Comparison of ENCODE assay signal across 10 cellular contexts in genomic region chr6:3911614-3912336, GRCh38.
DNase-seq lines count a peak whose midpoint lies in the region; ATAC-seq and TF ChIP-seq lines count a peak whose summit lies in the region.
"Had no signal": no experiment of that assay in that cellular context is flagged by ENCODE, and none has a peak within 500 bp of the region (broad histone marks: within the 10 kb centered on the region; RNA-seq: fewer than 3 reads in every experiment).

No MANE protein-coding gene starts in this region.

- no peaks in the 10 kb centered on the region for H3K36me3 ChIP-seq in liver (ENCODE audit: control insufficient read depth in 4 of 4, insufficient read depth in 3 of 4, low read depth in 1 of 4, low read length in 3 of 4)
- H3K36me3 ChIP-seq: colonic mucosa had no signal

- DNase-seq in DMS53 (lab: John Stamatoyannopoulos, UW) (peak; percentile 59), DMS53 treated with DMSO at 0.1 percent for 48 hours (lab: John Stamatoyannopoulos, UW; ENCODE audit: unreplicated experiment) (no peak), type B pancreatic cell (ENCODE audit: extremely low spot score, unreplicated experiment) (no peak), HuH-7 (ENCODE audit: low spot score) (no peak), T-helper 1 cell (no peak)
- DNase-seq in central memory CD8-positive, alpha-beta T cell (ENCODE audit: low spot score in 2 of 2), result no peak
- no peak for DNase-seq in stimulated activated naive CD4-positive, alpha-beta T cell treated with Interleukin-2 at 50 U/mL for 16 hours (lab: John Stamatoyannopoulos, UW)
- DNase-seq: colonic mucosa; stimulated activated CD4-positive, alpha-beta T cell treated with anti-CD3 and anti-CD28 coated beads, Interleukin-15, amount 100 ng/mL, for 24 hours had no signal

- H3K27ac Mint-ChIP-seq in central memory CD8-positive, alpha-beta T cell (ENCODE audit: low read depth), result peak overlapping the region; percentile 21
- H3K27ac Mint-ChIP-seq in type B pancreatic cell, result peak overlapping the region; percentile 68

- H3K27me3 Mint-ChIP-seq in central memory CD8-positive, alpha-beta T cell, result peaks cover 51% of the 10 kb centered on the region
- H3K27me3 Mint-ChIP-seq in type B pancreatic cell, result no peaks in the 10 kb centered on the region

- no peaks in the 10 kb centered on the region for H3K9me3 Mint-ChIP-seq in central memory CD8-positive, alpha-beta T cell
- H3K9me3 Mint-ChIP-seq in type B pancreatic cell, result no peaks in the 10 kb centered on the region

- TF ChIP-seq RAD21 in liver (IDR thresholded peaks at IDR 0.05), result no peak

- WGBS in liver, result 60% methylated on average over 8 of the region's 8 CpGs

- H3K27me3 ChIP-seq in liver (ENCODE audit: control insufficient read depth in 4 of 4, insufficient read depth in 4 of 4, low read length in 3 of 4), result no peaks in the 10 kb centered on the region
- H3K27me3 ChIP-seq: colonic mucosa had no signal

- no peak for ATAC-seq in central memory CD8-positive, alpha-beta T cell (replicated peaks; ENCODE audit: extremely low read depth, poor library complexity, severe bottlenecking)

- no peak overlapping the region for H3K4me3 ChIP-seq in liver (ENCODE audit: low read depth in 1 of 3, low read length in 3 of 3)
- H3K4me3 ChIP-seq: colonic mucosa had no signal

- peaks cover 21% of the 10 kb centered on the region for H3K4me1 Mint-ChIP-seq in central memory CD8-positive, alpha-beta T cell
- peaks cover 33% of the 10 kb centered on the region for H3K4me1 Mint-ChIP-seq in type B pancreatic cell (ENCODE audit: unreplicated experiment)

- H3K27ac ChIP-seq in liver (ENCODE audit: low read depth in 1 of 2, low read length in 2 of 2), result peak overlapping the region in 1 of 2 donors; percentile 93
- H3K27ac ChIP-seq: colonic mucosa had no signal

- TF ChIP-seq CTCF in liver (IDR thresholded peaks at IDR 0.05; ENCODE audit: low read depth, low read length, missing input control) (no peak), type B pancreatic cell (conservative IDR thresholded peaks at IDR 0.05) (no peak)

- H3K9me3 ChIP-seq in liver (ENCODE audit: control insufficient read depth in 4 of 4, low read length in 3 of 4), result no peaks in the 10 kb centered on the region
- H3K9me3 ChIP-seq: colonic mucosa had no signal

- peaks cover 3% of the 10 kb centered on the region for H3K36me3 Mint-ChIP-seq in central memory CD8-positive, alpha-beta T cell (ENCODE audit: insufficient read depth)
- no peaks in the 10 kb centered on the region for H3K36me3 Mint-ChIP-seq in type B pancreatic cell

- H3K4me3 Mint-ChIP-seq in central memory CD8-positive, alpha-beta T cell, result no peak overlapping the region
- H3K4me3 Mint-ChIP-seq in type B pancreatic cell, result peak overlapping the region; percentile 24

- H3K4me1 ChIP-seq in liver (ENCODE audit: control insufficient read depth in 4 of 4, insufficient read depth in 4 of 4, low read length in 3 of 4), result peaks cover 4 to 24% (median 13%) of the 10 kb centered on the region in 4 donors

- peak overlapping the region in 1 of 2 donors; percentile 21 for H3K9ac ChIP-seq in liver (ENCODE audit: low read depth in 1 of 2, low read length in 2 of 2)

TF ChIP-seq in liver, 16 proteins besides CTCF, POLR2A, EP300 and RAD21:
- TF ChIP-seq GABPA (IDR thresholded peaks at IDR 0.05 in 1 of 2, conservative IDR thresholded peaks at IDR 0.05 in 1 of 2), result no peak
- TF ChIP-seq HNF4A (conservative IDR thresholded peaks at IDR 0.05), result peak; percentile 9 to 59
- TF ChIP-seq REST (IDR thresholded peaks at IDR 0.05), result no peak
- no peak for TF ChIP-seq FOXA2 (IDR thresholded peaks at IDR 0.05)
- TF ChIP-seq ATF3 (IDR thresholded peaks at IDR 0.05), result no peak
- TF ChIP-seq ZBTB33 (IDR thresholded peaks at IDR 0.05), result no peak
- TF ChIP-seq HNF4G (IDR thresholded peaks at IDR 0.05), result no peak
- no peak for TF ChIP-seq NR2F2 (IDR thresholded peaks at IDR 0.05)
- no peak for TF ChIP-seq MAX (IDR thresholded peaks at IDR 0.05)
- no peak for TF ChIP-seq SP1 (IDR thresholded peaks at IDR 0.05)
- no peak for TF ChIP-seq FOXA1 (IDR thresholded peaks at IDR 0.05)
- no peak for TF ChIP-seq YY1 (IDR thresholded peaks at IDR 0.05)
- TF ChIP-seq RXRA (IDR thresholded peaks at IDR 0.05), result peak in 1 of 2 donors; percentile 47
- peak; percentile 38 to 87 for TF ChIP-seq JUND (IDR thresholded peaks at IDR 0.05)
- TF ChIP-seq EGR1 (IDR thresholded peaks at IDR 0.05; ENCODE audit: low read depth in 2 of 2), result peak in 1 of 2 donors; percentile 28
- TF ChIP-seq TAF1 (conservative IDR thresholded peaks at IDR 0.05), result no peak
TF ChIP-seq in liver: peak in this region for 4.
